14 cellular contexts compared by ENCODE assay signal in the genomic region with DNA sequence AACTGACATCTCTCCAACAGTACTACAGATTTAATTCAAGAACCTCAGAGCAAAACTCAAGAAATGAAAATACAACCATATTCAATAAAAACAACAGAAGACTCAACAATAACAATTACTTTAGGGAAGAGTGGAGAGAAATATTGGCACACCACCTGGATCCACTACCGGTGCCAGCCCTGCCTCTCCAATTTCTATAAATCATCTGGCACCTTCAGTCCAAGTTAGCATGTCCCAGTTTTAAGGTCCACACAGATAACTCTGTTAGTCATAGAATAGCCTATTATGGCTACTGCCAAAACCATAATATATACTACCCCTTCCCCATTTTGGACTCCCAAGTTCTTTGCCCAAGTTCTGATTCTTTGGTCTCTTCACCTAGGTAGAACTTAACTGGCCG.
A peak's percentile ranks its signal among the peaks of the same experiment; 100 is the strongest.
DNase-seq lines count a peak whose midpoint lies in the region; ATAC-seq and TF ChIP-seq lines count a peak whose summit lies in the region.
"Had no signal": no experiment of that assay in that cellular context is flagged by ENCODE, and none has a peak within 500 bp of the region (broad histone marks: within the 10 kb centered on the region; RNA-seq: fewer than 3 reads in every experiment).

No MANE protein-coding gene starts in this region.

- ATAC-seq in sciatic nerve: no peak

- no peaks in the 10 kb centered on the region for H3K27me3 Mint-ChIP-seq in activated CD4-positive, alpha-beta memory T cell treated with anti-CD3 and anti-CD28 coated beads for 36 hours
- H3K27me3 Mint-ChIP-seq in activated CD4-positive, alpha-beta memory T cell treated with anti-CD3 and anti-CD28 coated beads, Interleukin-2, amount 10 ng/mL, durations not matched to agents 7 days and 5 days: no peaks in the 10 kb centered on the region
- no peaks in the 10 kb centered on the region for H3K27me3 Mint-ChIP-seq in osteocyte (ENCODE audit: unreplicated experiment)

- H3K27ac Mint-ChIP-seq in activated CD4-positive, alpha-beta memory T cell treated with anti-CD3 and anti-CD28 coated beads for 36 hours: peak overlapping the region; percentile 39
- H3K27ac Mint-ChIP-seq in activated CD4-positive, alpha-beta memory T cell treated with anti-CD3 and anti-CD28 coated beads, Interleukin-2, amount 10 ng/mL, durations not matched to agents 7 days and 5 days: no peak overlapping the region
- H3K27ac Mint-ChIP-seq in osteocyte (ENCODE audit: unreplicated experiment): peak overlapping the region; percentile 25
- H3K27ac Mint-ChIP-seq: HFFc6 had no signal

- peaks cover 12% of the 10 kb centered on the region for H3K36me3 Mint-ChIP-seq in activated CD4-positive, alpha-beta memory T cell treated with anti-CD3 and anti-CD28 coated beads for 36 hours
- H3K36me3 Mint-ChIP-seq in activated CD4-positive, alpha-beta memory T cell treated with anti-CD3 and anti-CD28 coated beads, Interleukin-2, amount 10 ng/mL, durations not matched to agents 7 days and 5 days (ENCODE audit: low read depth): peaks cover 32% of the 10 kb centered on the region
- H3K36me3 Mint-ChIP-seq in osteocyte (ENCODE audit: unreplicated experiment): peaks cover 4% of the 10 kb centered on the region

- no peaks in the 10 kb centered on the region for H3K9me3 Mint-ChIP-seq in activated CD4-positive, alpha-beta memory T cell treated with anti-CD3 and anti-CD28 coated beads for 36 hours
- no peaks in the 10 kb centered on the region for H3K9me3 Mint-ChIP-seq in activated CD4-positive, alpha-beta memory T cell treated with anti-CD3 and anti-CD28 coated beads, Interleukin-2, amount 10 ng/mL, durations not matched to agents 7 days and 5 days
- no peaks in the 10 kb centered on the region for H3K9me3 Mint-ChIP-seq in osteocyte (ENCODE audit: unreplicated experiment)
- H3K9me3 Mint-ChIP-seq: HFFc6 had no signal

- TF ChIP-seq CTCF in osteocyte (IDR thresholded peaks at IDR 0.05): no peak

- no peak for DNase-seq in activated CD4-positive, alpha-beta memory T cell treated with anti-CD3 and anti-CD28 coated beads for 36 hours
- DNase-seq in activated CD4-positive, alpha-beta memory T cell treated with anti-CD3 and anti-CD28 coated beads, Interleukin-2, amount 10 ng/mL, durations not matched to agents 7 days and 5 days: no peak
- DNase-seq in DMS79 (lab: John Stamatoyannopoulos, UW) (peak; percentile 32), cerebellar cortex (ENCODE audit: low spot score) (peak; percentile 15), osteocyte (ENCODE audit: extremely low spot score, unreplicated experiment) (no peak), sciatic nerve (ENCODE audit: low spot score) (no peak), NCI-H524 treated with DMSO at 0.1 percent for 48 hours (lab: John Stamatoyannopoulos, UW) (no peak)
- DNase-seq: HFFc6, MM.1S, NCI-H1105, NCI-H187, NCI-H510A, OCI-M1, RPMI8226 had no signal

- peaks cover 38% of the 10 kb centered on the region for H3K4me1 Mint-ChIP-seq in activated CD4-positive, alpha-beta memory T cell treated with anti-CD3 and anti-CD28 coated beads for 36 hours (ENCODE audit: low read depth)
- peaks cover 26% of the 10 kb centered on the region for H3K4me1 Mint-ChIP-seq in activated CD4-positive, alpha-beta memory T cell treated with anti-CD3 and anti-CD28 coated beads, Interleukin-2, amount 10 ng/mL, durations not matched to agents 7 days and 5 days
- H3K4me1 Mint-ChIP-seq in osteocyte (ENCODE audit: unreplicated experiment): peaks cover 21% of the 10 kb centered on the region

- intact Hi-C loops in activated CD4-positive, alpha-beta memory T cell treated with anti-CD3 and anti-CD28 coated beads for 36 hours (cut with micrococcal nuclease): loop anchor here (2.0 kb wide), 1 partner anchor 64 kb away; no protein-coding TSS in a partner anchor
- intact Hi-C loops in sciatic nerve (cut with DNase I): no loop called here

- no peak overlapping the region for H3K4me3 Mint-ChIP-seq in activated CD4-positive, alpha-beta memory T cell treated with anti-CD3 and anti-CD28 coated beads for 36 hours
- no peak overlapping the region for H3K4me3 Mint-ChIP-seq in activated CD4-positive, alpha-beta memory T cell treated with anti-CD3 and anti-CD28 coated beads, Interleukin-2, amount 10 ng/mL, durations not matched to agents 7 days and 5 days
- no peak overlapping the region for H3K4me3 Mint-ChIP-seq in osteocyte (ENCODE audit: unreplicated experiment)
- H3K4me3 Mint-ChIP-seq: HFFc6 had no signal

- CTCF ChIA-PET in activated CD4-positive, alpha-beta memory T cell treated with anti-CD3 and anti-CD28 coated beads for 36 hours (lab: Charles Lee): no interaction called here
- CTCF ChIA-PET in activated CD4-positive, alpha-beta memory T cell treated with anti-CD3 and anti-CD28 coated beads, Interleukin-2, amount 10 ng/mL, durations not matched to agents 7 days and 5 days (lab: Charles Lee): no interaction called here

- POLR2A ChIA-PET in activated CD4-positive, alpha-beta memory T cell treated with anti-CD3 and anti-CD28 coated beads for 36 hours (lab: Charles Lee): interaction anchor here (0.7 kb wide), 1 partner anchor 92 kb away, joined by 5 read pairs; no protein-coding TSS in a partner anchor
- POLR2A ChIA-PET in activated CD4-positive, alpha-beta memory T cell treated with anti-CD3 and anti-CD28 coated beads, Interleukin-2, amount 10 ng/mL, durations not matched to agents 7 days and 5 days (lab: Charles Lee): no interaction called here

Comparison
In these comparisons a context has a peak if more than half of its experiments do, and no peak if none do; other contexts are left out.
1. DNase-seq: peak in DMS79 (single experiment) and cerebellar cortex (single experiment); none in activated CD4-positive, alpha-beta memory T cell treated with anti-CD3 and anti-CD28 coated beads for 36 hours (single experiment), activated CD4-positive, alpha-beta memory T cell treated with anti-CD3 and anti-CD28 coated beads, Interleukin-2, amount 10 ng/mL, durations not matched to agents 7 days and 5 days (single experiment), osteocyte (single experiment), sciatic nerve (single experiment) and NCI-H524 treated with DMSO at 0.1 percent for 48 hours (single experiment).